In the genomic region with DNA sequence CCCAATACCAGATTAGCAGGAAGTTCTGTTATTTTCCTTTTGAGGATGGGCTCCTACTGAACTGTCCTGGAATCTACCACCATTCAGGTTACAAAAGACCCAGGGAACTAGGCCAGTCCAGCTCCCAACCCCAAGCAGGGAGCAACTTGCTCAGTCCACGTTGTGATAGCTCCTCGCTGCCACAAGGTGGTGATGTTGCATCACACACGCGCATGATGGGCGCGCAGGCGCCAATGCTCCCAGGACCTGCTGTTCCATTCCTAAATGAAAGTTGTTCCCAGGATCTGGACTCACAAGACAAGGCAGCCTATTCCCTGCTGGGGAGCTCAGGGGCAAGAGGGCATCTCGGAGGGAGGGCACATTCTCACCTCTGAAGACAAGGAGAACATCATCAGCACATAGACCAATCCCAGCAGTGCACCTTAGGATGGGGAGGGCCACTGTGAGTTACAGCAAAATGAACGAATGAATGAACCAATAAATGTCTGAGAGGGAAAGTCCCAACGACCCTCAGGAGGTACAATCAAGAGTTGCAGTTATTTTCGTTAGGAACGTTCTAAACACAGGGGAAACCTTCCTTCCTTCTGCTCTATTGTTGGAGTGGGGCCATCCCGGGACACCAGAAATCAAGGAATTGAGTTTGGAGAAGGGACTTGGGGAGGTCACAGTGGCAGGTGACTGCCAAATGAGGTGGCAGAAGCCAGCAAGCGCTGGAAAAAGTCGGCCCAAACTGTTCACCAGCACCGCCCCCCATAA, we compare ENCODE assay signal across 8 cellular contexts. TPM values are rescaled to one million over a fixed set of nuclear protein-coding genes. Genes with fewer than 3 reads are reported as not detected.
A peak's percentile ranks its signal among the peaks of the same experiment; 100 is the strongest.
DNase-seq lines count a peak whose midpoint lies in the region; ATAC-seq, FAIRE-seq and TF ChIP-seq lines count a peak whose summit lies in the region.
"Not testable (repeated sequence)": the region's sequence is repeated elsewhere in the genome, so short reads cannot be mapped to it uniquely, and the experiment has no call there.

No MANE protein-coding gene starts in this region.

- peaks cover 38% of the 10 kb centered on the region for H3K4me1 Mint-ChIP-seq in activated T-helper 1 cell treated with anti-CD3 and anti-CD28 coated beads, Interleukin-12 subunit alpha, Interleukin-12 subunit beta, Interleukin-2, Interleukin-4 antibody, amounts not matched to agents 30 ng/mL and 10 ng/mL and 1 ng/mL, durations not matched to agents 14 hours and 24 hours and 36 hours (ENCODE audit: low read depth)

- FAIRE-seq in H1 (lab: Jason Lieb, UNC), result peak; percentile 100

- not testable (repeated sequence) for H2AK5ac ChIP-seq in H1 (ENCODE audit: low read depth, low read length)

- H2BK12ac ChIP-seq in H1 (ENCODE audit: low read depth, low read length), result not testable (repeated sequence)

- not testable (repeated sequence) for H2BK5ac ChIP-seq in H1 (ENCODE audit: low read depth, low read length)

- peak overlapping the region in 1 of 4 experiments; percentile 68; a peak in 1 of 7 replicates for H3K9ac ChIP-seq in H1 (replicated peaks in 1 of 4; ENCODE audit: extremely low read depth in 1 of 4, low read depth in 3 of 4, low read length in 3 of 4)
- peak overlapping the region in 2 of 3 donors; percentile 70 to 80 for H3K9ac ChIP-seq in skeletal muscle tissue (ENCODE audit: low read depth in 1 of 3, low read length in 3 of 3)

- not testable (repeated sequence) for H2BK20ac ChIP-seq in H1 (ENCODE audit: low read length)

- H3K27me3 Mint-ChIP-seq in activated T-helper 1 cell treated with anti-CD3 and anti-CD28 coated beads, Interleukin-12 subunit alpha, Interleukin-12 subunit beta, Interleukin-2, Interleukin-4 antibody, amounts not matched to agents 30 ng/mL and 10 ng/mL and 1 ng/mL, durations not matched to agents 14 hours and 24 hours and 36 hours (ENCODE audit: insufficient read depth), result not testable (repeated sequence)

- H3K36me3 Mint-ChIP-seq in activated T-helper 1 cell treated with anti-CD3 and anti-CD28 coated beads, Interleukin-12 subunit alpha, Interleukin-12 subunit beta, Interleukin-2, Interleukin-4 antibody, amounts not matched to agents 30 ng/mL and 10 ng/mL and 1 ng/mL, durations not matched to agents 14 hours and 24 hours and 36 hours (ENCODE audit: low read depth), result not testable (repeated sequence)

- not testable (repeated sequence) for H3K9me3 Mint-ChIP-seq in activated T-helper 1 cell treated with anti-CD3 and anti-CD28 coated beads, Interleukin-12 subunit alpha, Interleukin-12 subunit beta, Interleukin-2, Interleukin-4 antibody, amounts not matched to agents 30 ng/mL and 10 ng/mL and 1 ng/mL, durations not matched to agents 14 hours and 24 hours and 36 hours

- peak; percentile 58 to 60 for TF ChIP-seq RAD21 in H1 (IDR thresholded peaks at IDR 0.05 in 1 of 2, conservative IDR thresholded peaks at IDR 0.05 in 1 of 2; ENCODE audit: low read depth in 2 of 2, low read length in 2 of 2)

- not testable (repeated sequence) for H4K20me1 ChIP-seq in H1 (replicated peaks in 1 of 2; ENCODE audit: control insufficient read depth in 1 of 2, insufficient read depth in 2 of 2, low read length in 2 of 2)

- H3K79me2 ChIP-seq in H1 (ENCODE audit: control insufficient read depth in 1 of 2, insufficient read depth in 2 of 2, low read length in 2 of 2), result peaks cover 0 to 11% of the 10 kb centered on the region in 2 experiments; a peak in 1 of 4 replicates

- intact Hi-C loops in A673 (cut with micrococcal nuclease; ENCODE audit: unreplicated experiment), result loop anchor here (1.0 to 5.0 kb wide), 3 partner anchors 59 to 734 kb away; no protein-coding TSS in a partner anchor
- intact Hi-C loops in activated T-helper 1 cell treated with anti-CD3 and anti-CD28 coated beads, Interleukin-12 subunit alpha, Interleukin-12 subunit beta, Interleukin-2, Interleukin-4 antibody, amounts not matched to agents 30 ng/mL and 10 ng/mL and 1 ng/mL, durations not matched to agents 14 hours and 24 hours and 36 hours (cut with micrococcal nuclease), result loop anchor here (1.0 to 10.0 kb wide), 10 partner anchors 9 to 1136 kb away; partner anchors contain the start of genes BPHL, ECI2, GMDS and PSMG4

- TF ChIP-seq CTCF in A673 (conservative IDR thresholded peaks at IDR 0.05; ENCODE audit: low read depth, low read length) (peak; percentile 56), H1 (IDR thresholded peaks at IDR 0.05; ENCODE audit: control extremely low read depth in 1 of 3, insufficient read depth in 1 of 3, low read depth in 1 of 3, low read length in 3 of 3) (peak in 2 of 3 experiments; percentile 16 to 53; a peak in 2 of 4 replicates)

- H3K4me3 ChIP-seq in A673 (ENCODE audit: low read depth, low read length, poor library complexity, severe bottlenecking) (peak overlapping the region; percentile 99), SJSA1 (peak overlapping the region; percentile 85; the same call in 1 of the 2 replicates), H1 (ENCODE audit: extremely low read depth in 1 of 4, insufficient read depth in 2 of 4, low read depth in 3 of 4, low read length in 4 of 4) (peak overlapping the region; percentile 44 to 83 (median 79)), skeletal muscle tissue (ENCODE audit: low read length in 3 of 3) (peak overlapping the region; percentile 73 to 83 (median 80))

- H3K4me3 Mint-ChIP-seq in activated T-helper 1 cell treated with anti-CD3 and anti-CD28 coated beads, Interleukin-12 subunit alpha, Interleukin-12 subunit beta, Interleukin-2, Interleukin-4 antibody, amounts not matched to agents 30 ng/mL and 10 ng/mL and 1 ng/mL, durations not matched to agents 14 hours and 24 hours and 36 hours, result peak overlapping the region; percentile 90

- H3K27ac ChIP-seq in A673 (ENCODE audit: low read depth, low read length, poor library complexity, severe bottlenecking); SJSA1; H1 (ENCODE audit: low read depth, low read length): not testable (repeated sequence)
- peak overlapping the region; percentile 60 for H3K27ac ChIP-seq in skeletal muscle tissue (ENCODE audit: low read depth, low read length)

- ATAC-seq in GM18867 (IDR thresholded peaks at IDR 0.05; ENCODE audit: unreplicated experiment) (peak; percentile 41), HG03354 (IDR thresholded peaks at IDR 0.05; ENCODE audit: poor library complexity, severe bottlenecking, unreplicated experiment) (peak; percentile 46)

- TF ChIP-seq POLR2A in H1 (IDR thresholded peaks at IDR 0.05; ENCODE audit: control extremely low read depth in 1 of 2, low read depth in 2 of 2, low read length in 2 of 2), result peak in 1 of 2 experiments; percentile 2; a peak in 1 of 3 replicates

- H4K5ac ChIP-seq in H1 (ENCODE audit: insufficient read length, low read depth, low read length), result not testable (repeated sequence)

- not testable (repeated sequence) for H3K4me1 ChIP-seq in A673 (ENCODE audit: insufficient read depth, low read length, poor library complexity, severe bottlenecking)
- H3K4me1 ChIP-seq in SJSA1 (replicated peaks) (peaks cover 19% of the 10 kb centered on the region), H1 (replicated peaks in 1 of 4; ENCODE audit: control insufficient read depth in 3 of 4, insufficient read depth in 4 of 4, low read length in 3 of 4) (peaks cover 0 to 13% (median 3%) of the 10 kb centered on the region in 4 experiments; a peak in 6 of 7 replicates), skeletal muscle tissue (ENCODE audit: control insufficient read depth in 3 of 3, insufficient read depth in 3 of 3, low read length in 3 of 3) (peaks cover 15 to 30% (median 22%) of the 10 kb centered on the region in 3 donors)

- not testable (repeated sequence) for H3K4ac ChIP-seq in H1 (replicated peaks; ENCODE audit: insufficient read length, low read depth, low read length)

- H4K91ac ChIP-seq in H1 (replicated peaks; ENCODE audit: insufficient read length, low read length), result not testable (repeated sequence)

- H3K14ac ChIP-seq in H1 (ENCODE audit: insufficient read length), result not testable (repeated sequence)

- H3K36me3 ChIP-seq in A673 (ENCODE audit: insufficient read depth, low read length, poor library complexity, severe bottlenecking); SJSA1; H1 (ENCODE audit: control insufficient read depth in 2 of 4, insufficient read depth in 4 of 4, low read length in 3 of 4); skeletal muscle tissue (ENCODE audit: control insufficient read depth in 3 of 3, insufficient read depth in 3 of 3, low read length in 3 of 3): not testable (repeated sequence)

- not testable (repeated sequence) for H3K27me3 ChIP-seq in A673 (replicated peaks; ENCODE audit: insufficient read depth, low read depth, low read length, poor library complexity); SJSA1 (replicated peaks); H1 (replicated peaks in 1 of 4; ENCODE audit: control insufficient read depth in 3 of 4, extremely low read depth in 1 of 4, insufficient read depth in 3 of 4, low read length in 3 of 4); skeletal muscle tissue (ENCODE audit: control insufficient read depth in 3 of 3, insufficient read depth in 3 of 3, low read length in 3 of 3)

- H4K8ac ChIP-seq in H1 (ENCODE audit: extremely low read depth, insufficient read depth, low read length), result not testable (repeated sequence)

- not testable (repeated sequence) for H2BK15ac ChIP-seq in H1 (ENCODE audit: low read length)

- not testable (repeated sequence) for H3K9me3 ChIP-seq in A673 (ENCODE audit: low read depth, low read length, poor library complexity, severe bottlenecking); SJSA1 (replicated peaks); H1 (ENCODE audit: insufficient read depth in 2 of 2, low read depth in 1 of 2, low read length in 1 of 2); skeletal muscle tissue (ENCODE audit: control insufficient read depth in 3 of 3, low read length in 3 of 3)

- not testable (repeated sequence) for H3K18ac ChIP-seq in H1 (ENCODE audit: extremely low read depth, low read length)

- not testable (repeated sequence) for H3K56ac ChIP-seq in H1 (replicated peaks; ENCODE audit: insufficient read length, low read depth, low read length)

- not testable (repeated sequence) for H3K23ac ChIP-seq in H1 (ENCODE audit: insufficient read length)

- not testable (repeated sequence) for H3K79me1 ChIP-seq in H1 (ENCODE audit: low read depth, low read length)

- WGBS in H1 (ENCODE audit: extremely low coverage in 1 of 2, insufficient coverage in 1 of 2, insufficient read length in 1 of 2, insufficient replicate concordance in 2 of 2, low coverage in 1 of 2, low lambda C conversion rate in 2 of 2, missing lambda C conversion rate in 1 of 2), 2 experiments, result 9% methylated on average over 9 of the region's 16 CpGs; no CpG with 5 or more reads in 1 of the 2 experiments

- not testable (repeated sequence) for BruUV-seq in A673 (replicated peaks; lab: Mats Ljungman, UMichigan)

- H3K4me2 ChIP-seq in H1 (ENCODE audit: insufficient read depth in 1 of 2, low read depth in 2 of 2, low read length in 2 of 2), result peak overlapping the region; percentile 76 to 100

- peak overlapping the region; percentile 90 for H3K27ac Mint-ChIP-seq in activated T-helper 1 cell treated with anti-CD3 and anti-CD28 coated beads, Interleukin-12 subunit alpha, Interleukin-12 subunit beta, Interleukin-2, Interleukin-4 antibody, amounts not matched to agents 30 ng/mL and 10 ng/mL and 1 ng/mL, durations not matched to agents 14 hours and 24 hours and 36 hours

- not testable (repeated sequence) for H2AFZ ChIP-seq in H1 (ENCODE audit: low read length)

- CTCF ChIA-PET in A673 (lab: Charles Lee) (interaction anchor here (0.9 to 1.2 kb wide), 2 partner anchors 55 to 253 kb away, joined by 3 to 4 read pairs; no protein-coding TSS in a partner anchor), H1 (lab: Charles Lee; ENCODE audit: partially characterized antibody) (interaction anchor here (0.8 to 3.7 kb wide), 10 partner anchors 10 to 61 kb away, joined by 3 to 28 read pairs (median 4); no protein-coding TSS in a partner anchor)

- peaks cover 11% of the 10 kb centered on the region for H3K23me2 ChIP-seq in H1 (ENCODE audit: low read depth, low read length)

- not testable (repeated sequence) for TF ChIP-seq EP300 in H1 (IDR thresholded peaks at IDR 0.05; ENCODE audit: borderline replicate concordance in 1 of 2, low read depth in 2 of 2, low read length in 2 of 2)

- POLR2A ChIA-PET in A673 (lab: Charles Lee; ENCODE audit: low non-redundant PET), result not testable (repeated sequence)
- POLR2A ChIA-PET in H1 (lab: Charles Lee; ENCODE audit: partially characterized antibody), result interaction anchor here (1.1 to 4.2 kb wide), 6 partner anchors 9 to 127 kb away, joined by 3 to 47 read pairs (median 5); no protein-coding TSS in a partner anchor

- peak; percentile 49 for DNase-seq in A673 (ENCODE audit: low spot score)
- DNase-seq in SJSA1 (ENCODE audit: low read depth in 1 of 2, low spot score in 2 of 2), result peak in 1 of 2 experiments; percentile 41
- DNase-seq in activated T-helper 1 cell treated with anti-CD3 and anti-CD28 coated beads, Interleukin-12 subunit alpha, Interleukin-12 subunit beta, Interleukin-2, Interleukin-4 antibody, amounts not matched to agents 30 ng/mL and 10 ng/mL and 1 ng/mL, durations not matched to agents 14 hours and 24 hours and 36 hours (ENCODE audit: low spot score), result peak; percentile 44
- peak in 1 of 2 experiments; percentile 67 for DNase-seq in H1 (ENCODE audit: low read depth in 1 of 2, low spot score in 2 of 2)
- peak; percentile 23 for DNase-seq in left kidney (ENCODE audit: low read depth, low spot score)

- H2BK120ac ChIP-seq in H1 (replicated peaks; ENCODE audit: low read depth, low read length), result not testable (repeated sequence)

RNA-seq across cellular contexts. Expression of gene NQO2, which starts 1.3 kb away (rescaled TPM):
- total RNA-seq in A673 (2021), result 92.7 and 97.3 TPM in 2 replicates
- 44.9 and 47.1 TPM in 2 replicates for total RNA-seq in SJSA1 (2014; rRNA removed; shearing (Covaris generic))
- 30.2 and 34.8 TPM in 2 replicates for total RNA-seq in activated T-helper 1 cell treated with anti-CD3 and anti-CD28 coated beads, Interleukin-12 subunit alpha, Interleukin-12 subunit beta, Interleukin-2, Interleukin-4 antibody, amounts not matched to agents 30 ng/mL and 10 ng/mL and 1 ng/mL, durations not matched to agents 14 hours and 24 hours and 36 hours
- 126 and 135 TPM in 2 replicates for total RNA-seq in H1 (2021; fragmentation: NEBNext Ultra II Directional; extraction: Animal tissue kit (Norgen Biotek cat#: 25700))
- polyA plus RNA-seq in H1 (2011; rRNA removed), result 135 and 168 TPM in 2 replicates
- polyA plus RNA-seq in H1 (2011; cell fraction: cytosol; rRNA removed), result 159 TPM
- polyA plus RNA-seq in H1 (2011; cell fraction: nucleus; rRNA removed), result 86.7 TPM
- polyA plus RNA-seq in H1 (2012, experiment 1 of 2), result 137 to 177 TPM (median 167 TPM) in 4 replicates
- 169 TPM for polyA plus RNA-seq in H1 (2012, experiment 2 of 2)
- polyA plus RNA-seq in H1 (2013, experiment 1 of 2), result 90.2 TPM
- 97.3 TPM for polyA plus RNA-seq in H1 (2013, experiment 2 of 2)
- 98.2 and 115 TPM in 2 replicates for polyA minus RNA-seq in H1 (2011; rRNA and poly(A)+ RNA removed)
- polyA minus RNA-seq in H1 (2011; cell fraction: cytosol; rRNA and poly(A)+ RNA removed), result 83.5 TPM
- 27.6 TPM for polyA minus RNA-seq in H1 (2011; cell fraction: nucleus; rRNA and poly(A)+ RNA removed)
- total RNA-seq in skeletal muscle tissue, result 5.7 TPM

RNA-seq across cellular contexts. Expression of gene SERPINB6, which starts 27.1 kb away (rescaled TPM):
- 34.8 and 37.5 TPM in 2 replicates for total RNA-seq in A673 (2021)
- total RNA-seq in SJSA1 (2014; rRNA removed; shearing (Covaris generic)), result 130 and 144 TPM in 2 replicates
- total RNA-seq in activated T-helper 1 cell treated with anti-CD3 and anti-CD28 coated beads, Interleukin-12 subunit alpha, Interleukin-12 subunit beta, Interleukin-2, Interleukin-4 antibody, amounts not matched to agents 30 ng/mL and 10 ng/mL and 1 ng/mL, durations not matched to agents 14 hours and 24 hours and 36 hours, result 33.7 and 34.9 TPM in 2 replicates
- total RNA-seq in H1 (2021; fragmentation: NEBNext Ultra II Directional; extraction: Animal tissue kit (Norgen Biotek cat#: 25700)), result 29.4 and 31.2 TPM in 2 replicates
- polyA plus RNA-seq in H1 (2011; rRNA removed), result 27.2 and 29.5 TPM in 2 replicates
- 32.8 TPM for polyA plus RNA-seq in H1 (2011; cell fraction: cytosol; rRNA removed)
- polyA plus RNA-seq in H1 (2011; cell fraction: nucleus; rRNA removed), result 24.9 TPM
- 27.7 to 33.6 TPM (median 29.1 TPM) in 4 replicates for polyA plus RNA-seq in H1 (2012, experiment 1 of 2)
- 22.1 TPM for polyA plus RNA-seq in H1 (2012, experiment 2 of 2)
- polyA plus RNA-seq in H1 (2013, experiment 1 of 2), result 31.5 TPM
- polyA plus RNA-seq in H1 (2013, experiment 2 of 2), result 31.6 TPM
- 13.3 and 15.1 TPM in 2 replicates for polyA minus RNA-seq in H1 (2011; rRNA and poly(A)+ RNA removed)
- 12.4 TPM for polyA minus RNA-seq in H1 (2011; cell fraction: cytosol; rRNA and poly(A)+ RNA removed)
- polyA minus RNA-seq in H1 (2011; cell fraction: nucleus; rRNA and poly(A)+ RNA removed), result 9.6 TPM
- 52.7 TPM for total RNA-seq in skeletal muscle tissue
